Comparison of ENCODE assay signal across 10 cellular contexts in the genomic region with DNA sequence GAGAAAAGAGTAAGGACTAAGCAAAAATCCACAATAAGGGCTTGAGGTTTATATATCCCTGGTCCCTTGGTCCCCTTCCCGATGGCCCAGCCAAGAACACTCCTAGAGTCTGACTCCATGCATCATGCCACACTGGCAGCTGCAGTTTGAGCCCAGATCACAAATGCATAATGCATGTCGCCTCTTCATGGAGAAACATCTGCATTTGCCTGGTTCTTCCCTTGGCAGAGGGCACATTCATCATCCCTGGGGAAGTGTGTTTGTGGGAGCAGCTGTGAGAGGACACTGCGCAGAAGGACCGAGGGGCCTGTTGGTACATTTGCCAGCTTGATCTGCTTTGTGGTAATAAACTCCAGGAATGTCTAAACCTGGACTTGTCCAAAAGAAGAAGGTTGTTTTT.
"Had no signal": no experiment of that assay in that cellular context is flagged by ENCODE, and none has a peak within 500 bp of the region (broad histone marks: within the 10 kb centered on the region; RNA-seq: fewer than 3 reads in every experiment).

No MANE protein-coding gene starts in this region.

- H3K4me3 Mint-ChIP-seq: HFFc6, IgD-negative memory B cell had no signal

- H3K4me1 ChIP-seq: HAP-1 had no signal

- DNase-seq: GOT3, H7, HFFc6, KBM-7 had no signal

- H3K36me3 Mint-ChIP-seq: IgD-negative memory B cell had no signal

- H3K27ac Mint-ChIP-seq: HFFc6, IgD-negative memory B cell had no signal

- H3K27me3 Mint-ChIP-seq: IgD-negative memory B cell had no signal

- H2AFZ ChIP-seq: GM23248 had no signal

- H3K4me1 Mint-ChIP-seq: IgD-negative memory B cell had no signal

- H3K9ac ChIP-seq: GM23248 had no signal

- ATAC-seq: HCT116, HepG2 had no signal

- H3K36me3 ChIP-seq: HAP-1 had no signal

- H3K27ac ChIP-seq: GM23248, HL-60 had no signal

- H3K4me3 ChIP-seq: GM23248, HAP-1 had no signal
